ENCODE assay signal across 1 cellular context in the genomic region with DNA sequence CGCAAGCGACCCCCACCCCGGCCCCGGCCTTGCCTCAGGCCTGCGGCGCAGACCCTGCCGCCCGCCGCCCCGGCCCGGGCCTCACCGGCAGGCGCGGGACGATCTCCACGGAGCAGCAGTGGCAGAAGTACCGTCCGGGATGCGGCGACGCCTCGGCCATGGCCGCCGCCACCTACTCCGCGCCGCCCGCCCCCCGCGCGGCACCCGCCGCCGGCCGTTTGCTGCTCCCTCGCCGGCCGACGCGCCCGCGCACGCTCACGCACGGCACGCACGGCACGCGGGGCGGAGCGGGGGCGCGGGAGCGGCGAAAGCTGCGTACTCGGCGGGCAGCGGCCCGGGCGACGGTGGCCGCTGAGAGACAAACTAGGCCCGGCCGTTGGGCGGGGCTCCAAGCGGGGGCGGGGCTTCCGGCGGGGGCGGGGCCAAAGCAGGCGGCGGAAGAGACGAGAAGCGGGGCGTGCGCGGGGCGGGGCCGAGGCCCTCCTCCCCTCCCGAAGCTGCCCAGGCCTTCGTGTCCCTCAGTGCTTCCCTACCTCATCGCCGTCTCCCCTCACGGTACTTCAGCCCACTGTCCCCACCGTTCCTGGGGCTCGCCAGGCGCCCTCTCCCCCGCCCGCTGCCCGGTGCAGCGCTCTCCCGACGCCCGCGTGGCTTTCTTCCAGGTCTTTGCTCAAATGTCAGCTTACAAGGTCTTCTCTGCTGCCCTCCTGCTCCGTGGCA.
TF ChIP-seq lines count a peak whose summit lies in the region.

A gene (minus strand): TSS at position 253 of the 720 bp plus-strand sequence. CDS start 93 bp downstream, at position 160.

TF ChIP-seq in HCT116, 20 proteins besides CTCF, POLR2A, EP300 and RAD21 (continued from another document):
- TF ChIP-seq CEBPB (IDR thresholded peaks at IDR 0.05; ENCODE audit: low read depth): no peak
